Comparison of ENCODE assay signal across 13 cellular contexts in genomic region chr6:99333068-99333467, GRCh38. TPM values are rescaled to one million over a fixed set of nuclear protein-coding genes. Genes with fewer than 3 reads are reported as not detected.
DNase-seq lines count a peak whose midpoint lies in the region; ATAC-seq and TF ChIP-seq lines count a peak whose summit lies in the region.
"Had no signal": no experiment of that assay in that cellular context is flagged by ENCODE, and none has a peak within 500 bp of the region (broad histone marks: within the 10 kb centered on the region; RNA-seq: fewer than 3 reads in every experiment).

No MANE protein-coding gene starts in this region.

- no peak for TF ChIP-seq POLR2A in prostate gland (IDR thresholded peaks at IDR 0.05)
- no peak for TF ChIP-seq POLR2A in transverse colon (IDR thresholded peaks at IDR 0.05)

- no peak for TF ChIP-seq CTCF in OCI-LY3 (IDR thresholded peaks at IDR 0.05; ENCODE audit: low read depth, low read length)
- no peak for TF ChIP-seq CTCF in prostate gland (IDR thresholded peaks at IDR 0.05)
- TF ChIP-seq CTCF in transverse colon (IDR thresholded peaks at IDR 0.05) = no peak

- ATAC-seq in GM18861 (IDR thresholded peaks at IDR 0.05; ENCODE audit: unreplicated experiment) (peak; percentile 89), GM21447 (IDR thresholded peaks at IDR 0.05; ENCODE audit: unreplicated experiment) (peak; percentile 90), HG03045 (IDR thresholded peaks at IDR 0.05; ENCODE audit: unreplicated experiment) (peak; percentile 94)
- ATAC-seq: naive thymus-derived CD8-positive, alpha-beta T cell had no signal

- in situ Hi-C loops in transverse colon (cut with MboI; ENCODE audit: low pct_ligation_motif_present in 1 of 4, low pct_unique_long_range_greater_than_20kb in 1 of 4, low sequenced_read_pairs in 3 of 4) = no loop called here

- H3K27me3 ChIP-seq in OCI-LY3 (ENCODE audit: low read depth, low read length) (no peaks in the 10 kb centered on the region), prostate gland (replicated peaks; ENCODE audit: insufficient read depth) (no peaks in the 10 kb centered on the region), H7 (ENCODE audit: control insufficient read depth, insufficient read depth, low read length) (no peaks in the 10 kb centered on the region), transverse colon (no peaks in the 10 kb centered on the region)
- H3K27me3 ChIP-seq: cardiac muscle cell, esophagus muscularis mucosa had no signal

- no peaks in the 10 kb centered on the region for H3K79me2 ChIP-seq in OCI-LY3 (ENCODE audit: low read length)

- H3K36me3 ChIP-seq in OCI-LY3 (replicated peaks; ENCODE audit: low read depth, low read length) = no peaks in the 10 kb centered on the region
- no peaks in the 10 kb centered on the region for H3K36me3 ChIP-seq in prostate gland
- H3K36me3 ChIP-seq in H7 (replicated peaks; ENCODE audit: control insufficient read depth, insufficient read depth, low read length) = no peaks in the 10 kb centered on the region
- no peaks in the 10 kb centered on the region for H3K36me3 ChIP-seq in transverse colon
- H3K36me3 ChIP-seq: cardiac muscle cell had no signal

- intact Hi-C loops in prostate gland (cut with DNase I) = loop anchor here (5.0 kb wide), 1 partner anchor 94 kb away; the partner anchor contains the start of gene PNISR
- intact Hi-C loops in transverse colon (cut with DNase I; ENCODE audit: low total_unique reads) = loop anchor here (10.0 kb wide), 1 partner anchor 62 kb away; the partner anchor contains the start of gene COQ3

- no peak for DNase-seq in NCI-H2171 treated with DMSO at 0.1 percent for 48 hours (lab: John Stamatoyannopoulos, UW)
- DNase-seq in prostate gland (ENCODE audit: low spot score) = no peak
- no peak for DNase-seq in H7
- no peak for DNase-seq in transverse colon
- DNase-seq: activated T-cell treated with anti-CD3 and anti-CD28 coated beads, Interleukin-2, amount 50 U/mL, for 1 hour; naive thymus-derived CD8-positive, alpha-beta T cell; NCI-H187 had no signal

- H4K20me1 ChIP-seq in OCI-LY3 (ENCODE audit: insufficient read depth, low read length) = no peaks in the 10 kb centered on the region

- peak overlapping the region; percentile 82 for H3K4me2 ChIP-seq in OCI-LY3 (ENCODE audit: low read length)

- H3K4me1 ChIP-seq in OCI-LY3 (ENCODE audit: low read length) = peaks cover 66% of the 10 kb centered on the region
- H3K4me1 ChIP-seq in prostate gland (replicated peaks) = no peaks in the 10 kb centered on the region
- peaks cover 0 to 4% (median 0%) of the 10 kb centered on the region in 4 donors for H3K4me1 ChIP-seq in transverse colon

- H2AFZ ChIP-seq in OCI-LY3 (ENCODE audit: low read depth, low read length) = 0 out of 2 replicates have a peak overlapping the region, but pooled peaks have one; percentile 25

- H3K27ac ChIP-seq in OCI-LY3 (ENCODE audit: low read length) (peak overlapping the region; percentile 99), prostate gland (no peak overlapping the region), transverse colon (no peak overlapping the region)
- H3K27ac ChIP-seq: cardiac muscle cell had no signal

- H3K4me3 ChIP-seq in OCI-LY3 (ENCODE audit: low read length) (peak overlapping the region; percentile 14; the same call in 1 of the 2 replicates), prostate gland (no peak overlapping the region), H7 (ENCODE audit: insufficient read depth, low read depth, low read length) (no peak overlapping the region), transverse colon (no peak overlapping the region)
- H3K4me3 ChIP-seq: cardiac muscle cell, esophagus muscularis mucosa had no signal

- H3K9ac ChIP-seq in OCI-LY3 (ENCODE audit: low read length) = peak overlapping the region; percentile 64; the same call in 1 of the 2 replicates

- no peak for TF ChIP-seq EP300 in transverse colon (IDR thresholded peaks at IDR 0.05; ENCODE audit: low read depth)

- WGBS in prostate gland = 92% methylated on average over 6 of the region's 6 CpGs
- 72 to 85% methylated on average over 5 to 6 of the region's 6 CpGs for WGBS in transverse colon (ENCODE audit: low coverage in 1 of 2), 2 donors

- H3K9me3 ChIP-seq in OCI-LY3 (ENCODE audit: insufficient read depth, low read length) (no peaks in the 10 kb centered on the region), prostate gland (no peaks in the 10 kb centered on the region), transverse colon (no peaks in the 10 kb centered on the region)
- H3K9me3 ChIP-seq: esophagus muscularis mucosa had no signal

RNA-seq across cellular contexts. Expression of gene FAXC, which starts 16.4 kb away (rescaled TPM):
- total RNA-seq in prostate gland (10 to 100 TPM in 1 of 2 donors, 1 to 10 TPM in 1; 6.5 to 14.7 TPM), transverse colon (100 to 1,000 TPM in 1 of 4 donors, 1 to 10 TPM in 2, under 1 TPM in 1; 0.75 to 285 (median 7.1) TPM)
- 4.7 and 7.4 TPM in 2 replicates for total RNA-seq in H7 (2014; rRNA removed; shearing (Covaris generic))
- total RNA-seq: naive thymus-derived CD8-positive, alpha-beta T cell had no signal
